31 cellular contexts compared by ENCODE assay signal in genomic region chr22:28869736-28870135, GRCh38.
"Had no signal": no experiment of that assay in that cellular context is flagged by ENCODE, and none has a peak within 500 bp of the region (broad histone marks: within the 10 kb centered on the region; RNA-seq: fewer than 3 reads in every experiment).

No MANE protein-coding gene starts in this region.

- H3K27me3 ChIP-seq: brain microvascular endothelial cell, dorsolateral prefrontal cortex had no signal

- H3K36me3 ChIP-seq: brain microvascular endothelial cell had no signal

- DNase-seq: activated CD4-positive, alpha-beta T cell treated with anti-CD3 and anti-CD28 coated beads for 1 hour; activated CD4-positive, alpha-beta T cell treated with anti-CD3 and anti-CD28 coated beads for 4 hours; activated CD4-positive, alpha-beta T cell treated with anti-CD3 and anti-CD28 coated beads, Interleukin-2, amount 50 U/mL, for 1 hour; activated CD4-positive, alpha-beta T cell treated with anti-CD3 and anti-CD28 coated beads, Interleukin-2, amount 50 U/mL, for 48 hours; activated CD8-positive, alpha-beta memory T cell treated with anti-CD3 and anti-CD28 coated beads for 24 hours; activated CD8-positive, alpha-beta T cell treated with anti-CD3 and anti-CD28 coated beads for 36 hours; activated effector memory CD4-positive, alpha-beta T cell treated with Interleukin-2 at 50 U/mL for 16 hours; activated gamma-delta T cell treated with Interleukin-2 at 50 U/mL for 16 hours; activated naive CD4-positive, alpha-beta T cell treated with anti-CD3 and anti-CD28 coated beads, Interleukin-2, amount 50 U/mL, for 16 hours; activated naive CD4-positive, alpha-beta T cell treated with Interleukin-2 at 50 U/mL for 16 hours; activated naive CD8-positive, alpha-beta T cell treated with anti-CD3 and anti-CD28 coated beads, Interleukin-2, amount 10 ng/mL, durations not matched to agents 7 days and 5 days; activated T-cell treated with anti-CD3 and anti-CD28 coated beads, Interleukin-2, amount 50 U/mL, for 4 hours; amniotic stem cell; anterior cingulate cortex; brain microvascular endothelial cell; dorsolateral prefrontal cortex; effector memory CD4-positive, alpha-beta T cell; endodermal cell; head of caudate nucleus; hippocampal formation; T-helper 2 cell had no signal

- ATAC-seq: activated CD8-positive, alpha-beta T cell treated with anti-CD3 and anti-CD28 coated beads for 36 hours; activated T-cell treated with anti-CD3 and anti-CD28 coated beads, Interleukin-2, amount 50 U/mL, for 4 hours; activated T-helper 17 cell treated with anti-CD3 and anti-CD28 coated beads, Interleukin-2, amount 50 U/mL, for 72 hours; esophagus mucosa; WTC11 had no signal

- H3K9me3 Mint-ChIP-seq: activated CD8-positive, alpha-beta T cell treated with anti-CD3 and anti-CD28 coated beads for 36 hours; activated naive CD8-positive, alpha-beta T cell treated with anti-CD3 and anti-CD28 coated beads, Interleukin-2, amount 10 ng/mL, durations not matched to agents 7 days and 5 days; activated T-cell treated with anti-CD3 and anti-CD28 coated beads, Interleukin-2, amount 50 U/mL, for 4 hours; activated T-helper 17 cell treated with anti-CD3 and anti-CD28 coated beads, Interleukin-2, amount 50 U/mL, for 72 hours; central memory CD8-positive, alpha-beta T cell; endodermal cell had no signal

- H3K4me1 Mint-ChIP-seq: central memory CD8-positive, alpha-beta T cell had no signal

- H3K36me3 Mint-ChIP-seq: activated naive CD8-positive, alpha-beta T cell treated with anti-CD3 and anti-CD28 coated beads, Interleukin-2, amount 10 ng/mL, durations not matched to agents 7 days and 5 days; WTC11 had no signal

- H3K4me3 Mint-ChIP-seq: activated CD8-positive, alpha-beta T cell treated with anti-CD3 and anti-CD28 coated beads for 36 hours; activated naive CD8-positive, alpha-beta T cell treated with anti-CD3 and anti-CD28 coated beads, Interleukin-2, amount 10 ng/mL, durations not matched to agents 7 days and 5 days; activated T-cell treated with anti-CD3 and anti-CD28 coated beads, Interleukin-2, amount 50 U/mL, for 4 hours; activated T-helper 17 cell treated with anti-CD3 and anti-CD28 coated beads, Interleukin-2, amount 50 U/mL, for 72 hours; central memory CD8-positive, alpha-beta T cell; dendritic cell treated with granulocyte-macrophage colony-stimulating factor and Interleukin-4, amounts not matched to agents 40 ng/mL and 50 ng/mL, for 4 days; endodermal cell; WTC11 had no signal

- H3K27ac Mint-ChIP-seq: activated CD8-positive, alpha-beta T cell treated with anti-CD3 and anti-CD28 coated beads for 36 hours; activated naive CD8-positive, alpha-beta T cell treated with anti-CD3 and anti-CD28 coated beads, Interleukin-2, amount 10 ng/mL, durations not matched to agents 7 days and 5 days; activated T-helper 17 cell treated with anti-CD3 and anti-CD28 coated beads, Interleukin-2, amount 50 U/mL, for 72 hours; dendritic cell treated with granulocyte-macrophage colony-stimulating factor and Interleukin-4, amounts not matched to agents 40 ng/mL and 50 ng/mL, for 4 days; endodermal cell; WTC11 had no signal

- H3K4me3 ChIP-seq: coronary artery, dorsolateral prefrontal cortex had no signal

- H3K27me3 Mint-ChIP-seq: activated CD8-positive, alpha-beta T cell treated with anti-CD3 and anti-CD28 coated beads for 36 hours; activated T-helper 17 cell treated with anti-CD3 and anti-CD28 coated beads, Interleukin-2, amount 50 U/mL, for 72 hours; central memory CD8-positive, alpha-beta T cell; dendritic cell treated with granulocyte-macrophage colony-stimulating factor and Interleukin-4, amounts not matched to agents 40 ng/mL and 50 ng/mL, for 4 days had no signal

- H3K27ac ChIP-seq: brain microvascular endothelial cell, coronary artery, dorsolateral prefrontal cortex, VCaP had no signal

- FAIRE-seq: astrocyte, bronchial epithelial cell, frontal cortex had no signal
